In the genomic region with DNA sequence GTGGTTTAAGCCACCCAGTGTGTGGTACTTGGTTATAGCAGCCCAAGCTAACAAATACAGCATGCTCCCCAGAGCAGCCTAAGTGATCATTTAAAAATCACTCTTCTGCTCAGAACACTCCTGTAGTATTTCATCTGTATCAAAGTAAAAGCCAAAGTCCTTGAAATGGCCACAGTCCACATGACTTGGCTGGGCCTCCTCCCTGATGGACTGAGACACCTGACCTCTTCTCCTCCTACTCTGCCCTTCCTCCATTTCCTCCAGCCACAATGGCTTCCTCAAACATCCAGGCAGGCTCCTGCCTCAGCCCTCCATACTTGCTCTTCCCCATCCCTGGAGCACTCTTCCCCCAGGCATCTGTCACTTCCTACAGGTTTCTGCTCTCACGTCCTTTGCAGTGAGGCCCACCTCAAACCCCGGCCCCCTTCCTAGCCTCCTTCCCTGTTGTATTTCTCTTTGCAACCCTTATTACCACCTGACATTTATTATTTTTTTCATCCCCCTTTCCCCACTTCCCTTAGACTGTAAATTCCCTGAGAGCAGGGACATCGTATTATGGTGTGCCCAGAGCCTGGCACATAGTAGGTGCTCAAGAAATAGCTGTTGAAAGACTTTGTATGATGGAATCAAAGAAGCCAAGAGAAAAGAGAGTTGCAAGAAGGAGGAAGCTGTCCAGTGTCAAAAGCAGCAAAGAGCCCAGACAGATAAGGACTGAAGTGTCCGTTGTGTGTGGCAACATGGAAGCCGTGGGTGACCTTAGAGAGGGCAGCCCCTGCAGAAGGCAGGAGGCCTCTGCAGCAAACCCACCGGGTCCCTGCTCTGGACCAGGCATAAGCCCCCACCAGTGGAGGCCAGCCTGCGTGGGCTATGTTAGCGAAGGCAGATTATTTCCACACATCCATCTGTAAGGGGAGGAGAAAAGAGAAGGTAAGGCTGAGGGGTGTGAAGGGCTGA, we compare ENCODE assay signal across 1 cellular context.
TF ChIP-seq lines count a peak whose summit lies in the region.

No MANE protein-coding gene starts in this region.

TF ChIP-seq in K562, 482 proteins besides CTCF, POLR2A, EP300 and RAD21 (continued from another document):
- TF ChIP-seq, protein P1, sequence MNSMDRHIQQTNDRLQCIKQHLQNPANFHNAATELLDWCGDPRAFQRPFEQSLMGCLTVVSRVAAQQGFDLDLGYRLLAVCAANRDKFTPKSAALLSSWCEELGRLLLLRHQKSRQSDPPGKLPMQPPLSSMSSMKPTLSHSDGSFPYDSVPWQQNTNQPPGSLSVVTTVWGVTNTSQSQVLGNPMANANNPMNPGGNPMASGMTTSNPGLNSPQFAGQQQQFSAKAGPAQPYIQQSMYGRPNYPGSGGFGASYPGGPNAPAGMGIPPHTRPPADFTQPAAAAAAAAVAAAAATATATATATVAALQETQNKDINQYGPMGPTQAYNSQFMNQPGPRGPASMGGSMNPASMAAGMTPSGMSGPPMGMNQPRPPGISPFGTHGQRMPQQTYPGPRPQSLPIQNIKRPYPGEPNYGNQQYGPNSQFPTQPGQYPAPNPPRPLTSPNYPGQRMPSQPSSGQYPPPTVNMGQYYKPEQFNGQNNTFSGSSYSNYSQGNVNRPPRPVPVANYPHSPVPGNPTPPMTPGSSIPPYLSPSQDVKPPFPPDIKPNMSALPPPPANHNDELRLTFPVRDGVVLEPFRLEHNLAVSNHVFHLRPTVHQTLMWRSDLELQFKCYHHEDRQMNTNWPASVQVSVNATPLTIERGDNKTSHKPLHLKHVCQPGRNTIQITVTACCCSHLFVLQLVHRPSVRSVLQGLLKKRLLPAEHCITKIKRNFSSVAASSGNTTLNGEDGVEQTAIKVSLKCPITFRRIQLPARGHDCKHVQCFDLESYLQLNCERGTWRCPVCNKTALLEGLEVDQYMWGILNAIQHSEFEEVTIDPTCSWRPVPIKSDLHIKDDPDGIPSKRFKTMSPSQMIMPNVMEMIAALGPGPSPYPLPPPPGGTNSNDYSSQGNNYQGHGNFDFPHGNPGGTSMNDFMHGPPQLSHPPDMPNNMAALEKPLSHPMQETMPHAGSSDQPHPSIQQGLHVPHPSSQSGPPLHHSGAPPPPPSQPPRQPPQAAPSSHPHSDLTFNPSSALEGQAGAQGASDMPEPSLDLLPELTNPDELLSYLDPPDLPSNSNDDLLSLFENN (IDR thresholded peaks at IDR 0.05; ENCODE audit: low read depth in 2 of 2, low read length in 2 of 2), result no peak
- TF ChIP-seq CEBPB (tag; IDR thresholded peaks at IDR 0.05) (peak; percentile 43; the same call in 1 of the 2 replicates), FOXA3 (CRISPR knock-in tag; conservative IDR thresholded peaks at IDR 0.05 in 1 of 2, IDR thresholded peaks at IDR 0.05 in 1 of 2) (0 out of 4 replicates have a peak, but pooled peaks of 1 of the 2 experiments have one; percentile 17)
- TF ChIP-seq, protein P2, sequence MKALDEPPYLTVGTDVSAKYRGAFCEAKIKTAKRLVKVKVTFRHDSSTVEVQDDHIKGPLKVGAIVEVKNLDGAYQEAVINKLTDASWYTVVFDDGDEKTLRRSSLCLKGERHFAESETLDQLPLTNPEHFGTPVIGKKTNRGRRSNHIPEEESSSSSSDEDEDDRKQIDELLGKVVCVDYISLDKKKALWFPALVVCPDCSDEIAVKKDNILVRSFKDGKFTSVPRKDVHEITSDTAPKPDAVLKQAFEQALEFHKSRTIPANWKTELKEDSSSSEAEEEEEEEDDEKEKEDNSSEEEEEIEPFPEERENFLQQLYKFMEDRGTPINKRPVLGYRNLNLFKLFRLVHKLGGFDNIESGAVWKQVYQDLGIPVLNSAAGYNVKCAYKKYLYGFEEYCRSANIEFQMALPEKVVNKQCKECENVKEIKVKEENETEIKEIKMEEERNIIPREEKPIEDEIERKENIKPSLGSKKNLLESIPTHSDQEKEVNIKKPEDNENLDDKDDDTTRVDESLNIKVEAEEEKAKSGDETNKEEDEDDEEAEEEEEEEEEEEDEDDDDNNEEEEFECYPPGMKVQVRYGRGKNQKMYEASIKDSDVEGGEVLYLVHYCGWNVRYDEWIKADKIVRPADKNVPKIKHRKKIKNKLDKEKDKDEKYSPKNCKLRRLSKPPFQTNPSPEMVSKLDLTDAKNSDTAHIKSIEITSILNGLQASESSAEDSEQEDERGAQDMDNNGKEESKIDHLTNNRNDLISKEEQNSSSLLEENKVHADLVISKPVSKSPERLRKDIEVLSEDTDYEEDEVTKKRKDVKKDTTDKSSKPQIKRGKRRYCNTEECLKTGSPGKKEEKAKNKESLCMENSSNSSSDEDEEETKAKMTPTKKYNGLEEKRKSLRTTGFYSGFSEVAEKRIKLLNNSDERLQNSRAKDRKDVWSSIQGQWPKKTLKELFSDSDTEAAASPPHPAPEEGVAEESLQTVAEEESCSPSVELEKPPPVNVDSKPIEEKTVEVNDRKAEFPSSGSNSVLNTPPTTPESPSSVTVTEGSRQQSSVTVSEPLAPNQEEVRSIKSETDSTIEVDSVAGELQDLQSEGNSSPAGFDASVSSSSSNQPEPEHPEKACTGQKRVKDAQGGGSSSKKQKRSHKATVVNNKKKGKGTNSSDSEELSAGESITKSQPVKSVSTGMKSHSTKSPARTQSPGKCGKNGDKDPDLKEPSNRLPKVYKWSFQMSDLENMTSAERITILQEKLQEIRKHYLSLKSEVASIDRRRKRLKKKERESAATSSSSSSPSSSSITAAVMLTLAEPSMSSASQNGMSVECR (CRISPR knock-in tag; IDR thresholded peaks at IDR 0.05), result peak; percentile 53; the same call in 1 of the 2 replicates
